ENCODE assay signal across 25 cellular contexts in the genomic region with DNA sequence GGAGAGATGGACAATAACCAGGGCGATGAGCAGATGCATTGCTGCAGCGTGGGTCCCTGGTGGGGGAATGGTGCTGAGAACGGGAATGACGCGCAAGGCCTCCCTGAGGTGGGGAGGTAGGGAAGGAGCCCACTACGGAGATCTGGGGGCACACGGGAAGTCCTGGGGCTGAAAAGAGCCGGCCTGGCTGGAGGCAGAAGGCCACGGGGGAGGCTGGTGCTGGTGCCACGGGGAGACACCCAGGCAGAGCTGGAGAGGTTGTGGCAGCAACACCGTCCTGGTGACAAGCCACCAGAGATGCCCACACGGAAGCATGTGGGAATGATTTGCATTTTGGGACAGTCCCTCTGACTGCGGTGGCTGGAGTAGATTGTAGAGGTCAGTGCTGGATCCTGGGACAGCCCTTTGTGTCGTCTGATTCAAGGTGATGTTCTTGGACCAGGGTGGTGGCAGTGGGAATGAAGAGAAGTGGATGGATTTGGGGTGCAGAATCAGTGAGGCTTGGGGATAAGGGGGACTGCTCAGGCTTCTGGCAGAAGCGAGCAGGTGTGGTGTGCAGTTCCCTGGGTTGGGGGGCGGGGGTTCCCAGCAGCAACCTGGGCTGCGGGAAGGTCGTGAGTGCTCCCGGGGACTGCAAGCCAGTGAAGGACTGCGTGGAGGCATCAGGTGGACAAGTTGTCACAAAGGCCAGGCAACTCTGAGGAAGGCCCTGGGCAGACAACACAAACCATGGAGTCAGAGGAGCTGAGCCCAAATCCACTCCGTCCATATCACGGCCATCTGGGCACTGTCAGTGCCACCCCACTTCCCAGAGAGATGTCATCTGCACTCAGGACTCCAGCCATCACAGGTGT. TPM values are rescaled to one million over a fixed set of nuclear protein-coding genes. Genes with fewer than 3 reads are reported as not detected.
DNase-seq lines count a peak whose midpoint lies in the region; ATAC-seq, FAIRE-seq and TF ChIP-seq lines count a peak whose summit lies in the region.
"Had no signal": no experiment of that assay in that cellular context is flagged by ENCODE, and none has a peak within 500 bp of the region (broad histone marks: within the 10 kb centered on the region; RNA-seq: fewer than 3 reads in every experiment).

No MANE protein-coding gene starts in this region.

- no peak for TF ChIP-seq POLR2A in A549 (IDR thresholded peaks at IDR 0.05; ENCODE audit: low read length)

- H3K9me3 ChIP-seq in A549 (no peaks in the 10 kb centered on the region), osteoblast (ENCODE audit: low read depth, low read length) (no peaks in the 10 kb centered on the region)
- H3K9me3 ChIP-seq in effector memory CD4-positive, alpha-beta T cell (ENCODE audit: control insufficient read depth, low read length): no peaks in the 10 kb centered on the region
- H3K9me3 ChIP-seq: Peyer's patch, SJSA1 had no signal

- FAIRE-seq in A549 (lab: Jason Lieb, UNC): no peak
- FAIRE-seq: GM12891 had no signal

- H3K4me2 ChIP-seq in A549 (peak overlapping the region; percentile 85; the same call in 2 of the 3 replicates), osteoblast (ENCODE audit: insufficient read depth, low read length) (no peak overlapping the region)
- H3K4me2 ChIP-seq: BLaER1 had no signal

- no peak for TF ChIP-seq EP300 in A549 (IDR thresholded peaks at IDR 0.05)

- H3K4me3 ChIP-seq in A549: no peak overlapping the region
- H3K4me3 ChIP-seq in osteoblast (ENCODE audit: insufficient read depth, low read length): no peak overlapping the region
- no peak overlapping the region for H3K4me3 ChIP-seq in effector memory CD4-positive, alpha-beta T cell (ENCODE audit: insufficient read depth, low read depth, low read length, poor library complexity, severe bottlenecking)
- H3K4me3 ChIP-seq: BLaER1, Peyer's patch, SJSA1 had no signal

- H3K27ac Mint-ChIP-seq in Calu3 (ENCODE audit: unreplicated experiment): no peak overlapping the region
- H3K27ac Mint-ChIP-seq: CD4-positive, alpha-beta T cell; IgD-negative memory B cell had no signal

- intact Hi-C loops in Calu3 (cut with micrococcal nuclease; ENCODE audit: unreplicated experiment): no loop called here

- TF ChIP-seq RAD21 in A549 (conservative IDR thresholded peaks at IDR 0.05 in 1 of 2, IDR thresholded peaks at IDR 0.05 in 1 of 2): no peak

- H3K79me2 ChIP-seq in osteoblast (ENCODE audit: insufficient read depth, low read length): no peaks in the 10 kb centered on the region

- H3K36me3 Mint-ChIP-seq in Calu3 (ENCODE audit: insufficient read depth, unreplicated experiment): peaks cover 12% of the 10 kb centered on the region
- H3K36me3 Mint-ChIP-seq: IgD-negative memory B cell had no signal

- no peaks in the 10 kb centered on the region for H3K27me3 Mint-ChIP-seq in Calu3 (ENCODE audit: unreplicated experiment)

- DNase-seq in A549 (ENCODE audit: low read depth in 1 of 2, low spot score in 1 of 2) (no peak), Calu3 (no peak), ecto neural progenitor cell (ENCODE audit: low spot score) (peak; percentile 41), osteoblast (ENCODE audit: insufficient read length, low spot score, missing footprints) (peak; percentile 65)
- no peak for DNase-seq in effector memory CD4-positive, alpha-beta T cell
- no peak for DNase-seq in activated CD4-positive, alpha-beta T cell treated with anti-CD3 and anti-CD28 coated beads, Interleukin-2, amount 50 U/mL, for 48 hours
- DNase-seq: ACHN, COR-L47, DMS 273 treated with DMSO at 0.1 percent for 48 hours, DMS79 treated with DMSO at 0.1 percent for 48 hours, GOT3, NCI-H1105, NCI-H146, NCI-H2029, NCI-H345, NCI-H524, NCI-H82 had no signal

- no peaks in the 10 kb centered on the region for H3K9me3 Mint-ChIP-seq in Calu3 (ENCODE audit: low read depth, unreplicated experiment)
- H3K9me3 Mint-ChIP-seq: CD4-positive, alpha-beta T cell had no signal

- H3K27me3 ChIP-seq in osteoblast (ENCODE audit: insufficient read depth, low read length): peaks cover 9% of the 10 kb centered on the region
- H3K27me3 ChIP-seq in effector memory CD4-positive, alpha-beta T cell (replicated peaks; ENCODE audit: control insufficient read depth, insufficient read depth, low read length, poor library complexity, severe bottlenecking): no peaks in the 10 kb centered on the region
- H3K27me3 ChIP-seq: BLaER1, Peyer's patch, SJSA1 had no signal

- ATAC-seq in A549: no peak
- ATAC-seq in HG03025 (IDR thresholded peaks at IDR 0.05; ENCODE audit: low FRiP score, unreplicated experiment): no peak
- ATAC-seq: Right ventricle myocardium inferior had no signal

- CTCF ChIA-PET in A549 (lab: Yijun Ruan, JAX) (interaction anchor here (0.7 to 23.6 kb wide), 11 partner anchors 11 to 175 kb away, joined by 3 to 344 read pairs (median 15); a partner anchor contains a TSS), Calu3 (lab: Charles Lee) (interaction anchor here (1.3 kb wide), 1 partner anchor 175 kb away, joined by 3 read pairs; no protein-coding TSS in a partner anchor)

- H3K36me3 ChIP-seq in osteoblast (ENCODE audit: insufficient read depth, low read length): no peaks in the 10 kb centered on the region
- H3K36me3 ChIP-seq in effector memory CD4-positive, alpha-beta T cell (ENCODE audit: control insufficient read depth, insufficient read depth, low read length): no peaks in the 10 kb centered on the region
- H3K36me3 ChIP-seq: BLaER1, Peyer's patch, SJSA1 had no signal

- 87% methylated on average over 21 of the region's 22 CpGs for WGBS in A549 (ENCODE audit: missing lambda C conversion rate)

- TF ChIP-seq CTCF in A549 (IDR thresholded peaks at IDR 0.05) (no peak), Calu3 (IDR thresholded peaks at IDR 0.05; ENCODE audit: unreplicated experiment) (no peak), osteoblast (IDR thresholded peaks at IDR 0.05; ENCODE audit: extremely low read depth, low read depth, low read length) (no peak)

- H4K20me1 ChIP-seq in osteoblast (ENCODE audit: insufficient read depth, low read length): no peaks in the 10 kb centered on the region
- H4K20me1 ChIP-seq: BLaER1 had no signal

- POLR2A ChIA-PET in A549 (lab: Yijun Ruan, JAX): interaction anchor here (1.2 to 2.4 kb wide), 2 partner anchors 28 to 138 kb away, joined by 3 to 10 read pairs; no protein-coding TSS in a partner anchor

- H2AFZ ChIP-seq in osteoblast (ENCODE audit: low read length): no peak overlapping the region

- H3K27ac ChIP-seq in A549: peak overlapping the region in 1 of 2 experiments; percentile 93; a peak in 4 of 6 replicates
- H3K27ac ChIP-seq in osteoblast (ENCODE audit: low read depth, low read length): no peak overlapping the region
- no peak overlapping the region for H3K27ac ChIP-seq in effector memory CD4-positive, alpha-beta T cell (ENCODE audit: insufficient read depth, low read length, poor library complexity, severe bottlenecking)
- H3K27ac ChIP-seq: BLaER1, Peyer's patch, SJSA1 had no signal

- H3K4me1 Mint-ChIP-seq in Calu3 (ENCODE audit: low read depth, unreplicated experiment): peaks cover 34% of the 10 kb centered on the region

- H3K4me1 ChIP-seq in A549 (peaks cover 54% of the 10 kb centered on the region), osteoblast (ENCODE audit: insufficient read depth, low read length) (no peaks in the 10 kb centered on the region)
- no peaks in the 10 kb centered on the region for H3K4me1 ChIP-seq in effector memory CD4-positive, alpha-beta T cell (ENCODE audit: control insufficient read depth, insufficient read depth, low read length, poor library complexity, severe bottlenecking)

- no TSS peak for BruUV-seq in Calu3 (replicated peaks; lab: Mats Ljungman, UMichigan)

- H3K4me3 Mint-ChIP-seq in Calu3 (ENCODE audit: low read depth, unreplicated experiment): peak overlapping the region; percentile 79
- H3K4me3 Mint-ChIP-seq: CD4-positive, alpha-beta T cell had no signal

TF ChIP-seq in A549, 52 proteins besides CTCF, POLR2A, EP300 and RAD21 (continues in another document):
- TF ChIP-seq, protein P1, sequence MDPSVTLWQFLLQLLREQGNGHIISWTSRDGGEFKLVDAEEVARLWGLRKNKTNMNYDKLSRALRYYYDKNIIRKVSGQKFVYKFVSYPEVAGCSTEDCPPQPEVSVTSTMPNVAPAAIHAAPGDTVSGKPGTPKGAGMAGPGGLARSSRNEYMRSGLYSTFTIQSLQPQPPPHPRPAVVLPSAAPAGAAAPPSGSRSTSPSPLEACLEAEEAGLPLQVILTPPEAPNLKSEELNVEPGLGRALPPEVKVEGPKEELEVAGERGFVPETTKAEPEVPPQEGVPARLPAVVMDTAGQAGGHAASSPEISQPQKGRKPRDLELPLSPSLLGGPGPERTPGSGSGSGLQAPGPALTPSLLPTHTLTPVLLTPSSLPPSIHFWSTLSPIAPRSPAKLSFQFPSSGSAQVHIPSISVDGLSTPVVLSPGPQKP (IDR thresholded peaks at IDR 0.05; ENCODE audit: low read depth, low read length): no peak
- TF ChIP-seq, protein P2, sequence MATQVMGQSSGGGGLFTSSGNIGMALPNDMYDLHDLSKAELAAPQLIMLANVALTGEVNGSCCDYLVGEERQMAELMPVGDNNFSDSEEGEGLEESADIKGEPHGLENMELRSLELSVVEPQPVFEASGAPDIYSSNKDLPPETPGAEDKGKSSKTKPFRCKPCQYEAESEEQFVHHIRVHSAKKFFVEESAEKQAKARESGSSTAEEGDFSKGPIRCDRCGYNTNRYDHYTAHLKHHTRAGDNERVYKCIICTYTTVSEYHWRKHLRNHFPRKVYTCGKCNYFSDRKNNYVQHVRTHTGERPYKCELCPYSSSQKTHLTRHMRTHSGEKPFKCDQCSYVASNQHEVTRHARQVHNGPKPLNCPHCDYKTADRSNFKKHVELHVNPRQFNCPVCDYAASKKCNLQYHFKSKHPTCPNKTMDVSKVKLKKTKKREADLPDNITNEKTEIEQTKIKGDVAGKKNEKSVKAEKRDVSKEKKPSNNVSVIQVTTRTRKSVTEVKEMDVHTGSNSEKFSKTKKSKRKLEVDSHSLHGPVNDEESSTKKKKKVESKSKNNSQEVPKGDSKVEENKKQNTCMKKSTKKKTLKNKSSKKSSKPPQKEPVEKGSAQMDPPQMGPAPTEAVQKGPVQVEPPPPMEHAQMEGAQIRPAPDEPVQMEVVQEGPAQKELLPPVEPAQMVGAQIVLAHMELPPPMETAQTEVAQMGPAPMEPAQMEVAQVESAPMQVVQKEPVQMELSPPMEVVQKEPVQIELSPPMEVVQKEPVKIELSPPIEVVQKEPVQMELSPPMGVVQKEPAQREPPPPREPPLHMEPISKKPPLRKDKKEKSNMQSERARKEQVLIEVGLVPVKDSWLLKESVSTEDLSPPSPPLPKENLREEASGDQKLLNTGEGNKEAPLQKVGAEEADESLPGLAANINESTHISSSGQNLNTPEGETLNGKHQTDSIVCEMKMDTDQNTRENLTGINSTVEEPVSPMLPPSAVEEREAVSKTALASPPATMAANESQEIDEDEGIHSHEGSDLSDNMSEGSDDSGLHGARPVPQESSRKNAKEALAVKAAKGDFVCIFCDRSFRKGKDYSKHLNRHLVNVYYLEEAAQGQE (IDR thresholded peaks at IDR 0.05): no peak

RNA-seq across cellular contexts. Expression of a gene that starts 25.2 kb away (rescaled TPM):
- 28.5 and 31.9 TPM in 2 replicates for polyA plus RNA-seq in A549 (2011; rRNA removed)
- polyA plus RNA-seq in A549 (2012; cell fraction: cytosol; rRNA removed): 11.3 and 14.4 TPM in 2 replicates
- polyA plus RNA-seq in A549 (2012; cell fraction: nucleus; rRNA removed): 6.3 and 7.7 TPM in 2 replicates
- 16.9 to 18.2 TPM (median 18.1 TPM) in 3 replicates for polyA plus RNA-seq in A549 (2017; fragmentation: RNase III; extraction: RNeasy Plus Mini Kit Qiagen cat#74134 plus additional on column Dnase treatment)
- 14.3 and 15.2 TPM in 2 replicates for polyA minus RNA-seq in A549 (2011; rRNA and poly(A)+ RNA removed)
- total RNA-seq in Calu3 (2022): 51.5 and 57.1 TPM in 2 replicates
- total RNA-seq in osteoblast: 7.1 and 8.3 TPM in 2 replicates

Comparison
In these comparisons a context has a peak if more than half of its experiments do, and no peak if none do; other contexts are left out.
1. DNase-seq: peak in ecto neural progenitor cell (single experiment) and osteoblast (single experiment); none in A549 (0 of 2), Calu3 (single experiment), effector memory CD4-positive, alpha-beta T cell (0 of 3) and activated CD4-positive, alpha-beta T cell treated with anti-CD3 and anti-CD28 coated beads, Interleukin-2, amount 50 U/mL, for 48 hours (0 of 2).